In genomic region chr1:212566522-212567479, GRCh38 we compare ENCODE assay signal across 8 cellular contexts. TPM values are rescaled to one million over a fixed set of nuclear protein-coding genes. Genes with fewer than 3 reads are reported as not detected.
DNase-seq lines count a peak whose midpoint lies in the region; ATAC-seq and TF ChIP-seq lines count a peak whose summit lies in the region.

No MANE protein-coding gene starts in this region.

- H3K4me1 ChIP-seq in ovary (ENCODE audit: insufficient read depth) = no peaks in the 10 kb centered on the region

- H3K36me3 ChIP-seq in ovary = no peaks in the 10 kb centered on the region

- no peaks in the 10 kb centered on the region for H3K36me3 Mint-ChIP-seq in type B pancreatic cell

- peak overlapping the region; percentile 94 for H3K27ac Mint-ChIP-seq in type B pancreatic cell

- H3K4me3 Mint-ChIP-seq in type B pancreatic cell = peak overlapping the region; percentile 87

- DNase-seq in COR-L47 (lab: John Stamatoyannopoulos, UW) (peak; percentile 78), NOMO-1 (lab: John Stamatoyannopoulos, UW; ENCODE audit: unreplicated experiment in 2 of 2) (peak; percentile 56 to 91), fibroblast of the aortic adventitia (ENCODE audit: low read depth) (peak; percentile 60), ovary (peak in 2 of 5 donors; percentile 22 to 29), type B pancreatic cell (ENCODE audit: extremely low spot score, unreplicated experiment) (no peak)
- peak; percentile 49 for DNase-seq in activated T-cell treated with anti-CD3 and anti-CD28 coated beads, Interleukin-2, amount 50 U/mL, for 1 hour

- intact Hi-C loops in ovary (cut with DNase I) = no loop called here

- no peaks in the 10 kb centered on the region for H3K9me3 Mint-ChIP-seq in type B pancreatic cell

- TF ChIP-seq POLR2A in ovary (IDR thresholded peaks at IDR 0.05) = no peak

- peak overlapping the region in 1 of 2 donors; percentile 71 for H3K27ac ChIP-seq in ovary

- TF ChIP-seq CTCF in fibroblast of the aortic adventitia (IDR thresholded peaks at IDR 0.05; ENCODE audit: insufficient read depth, low read length) (no peak), ovary (IDR thresholded peaks at IDR 0.05) (no peak), type B pancreatic cell (conservative IDR thresholded peaks at IDR 0.05) (no peak)

- TF ChIP-seq EP300 in ovary (IDR thresholded peaks at IDR 0.05) = no peak

- 1 to 2% (median 1%) methylated on average over 16 of the region's 16 CpGs for WGBS in ovary, 3 donors

- no peaks in the 10 kb centered on the region for H3K27me3 ChIP-seq in ovary

- ATAC-seq in GM19438 (IDR thresholded peaks at IDR 0.05; ENCODE audit: low read depth, unreplicated experiment) (peak; percentile 98), HG03520 (IDR thresholded peaks at IDR 0.05; ENCODE audit: unreplicated experiment) (peak; percentile 99)

- no peaks in the 10 kb centered on the region for H3K27me3 Mint-ChIP-seq in type B pancreatic cell

- no peaks in the 10 kb centered on the region for H3K9me3 ChIP-seq in ovary

- H3K4me3 ChIP-seq in fibroblast of the aortic adventitia (ENCODE audit: low read depth, low read length) = peak overlapping the region; percentile 62
- peak overlapping the region; percentile 35 for H3K4me3 ChIP-seq in ovary

- peaks cover 23% of the 10 kb centered on the region for H3K4me1 Mint-ChIP-seq in type B pancreatic cell (ENCODE audit: unreplicated experiment)

RNA-seq across cellular contexts. Expression of gene ATF3, which starts 41.8 kb away (rescaled TPM):
- total RNA-seq in fibroblast of the aortic adventitia (ENCODE audit: low replicate concordance) (4.2 and 5.2 TPM in 2 replicates), ovary (100 to 1,000 TPM in 1 of 7 donors, 10 to 100 TPM in 3, 1 to 10 TPM in 3; 2.9 to 132 (median 19.4) TPM), type B pancreatic cell (ENCODE audit: low replicate concordance) (23.9 and 117 TPM in 2 replicates)
- polyA plus RNA-seq in ovary = 10 to 100 TPM in 1 of 2 donors, 1 to 10 TPM in 1; 5.1 to 29.2 TPM
